8 cellular contexts compared by ENCODE assay signal in the genomic region with DNA sequence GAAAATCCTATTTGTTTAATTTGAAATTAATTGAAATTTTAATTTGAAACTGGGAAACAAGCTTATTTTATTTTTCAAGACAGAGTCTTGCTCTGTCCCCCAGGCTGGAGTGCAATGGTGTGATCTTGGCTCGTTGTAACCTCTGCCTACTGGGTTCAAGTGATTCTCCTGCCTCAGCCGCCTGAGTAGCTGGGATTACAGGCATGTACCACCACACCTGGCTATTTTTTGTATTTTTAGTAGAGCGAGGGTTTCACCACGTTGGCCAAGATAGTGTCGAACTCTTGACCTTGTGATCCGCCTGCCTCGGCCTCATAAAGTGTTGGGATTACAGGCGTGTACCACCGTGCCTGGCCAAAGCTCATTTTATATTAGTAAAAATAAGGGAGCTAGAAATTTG. TPM values are rescaled to one million over a fixed set of nuclear protein-coding genes. Genes with fewer than 3 reads are reported as not detected.
DNase-seq lines count a peak whose midpoint lies in the region; ATAC-seq lines count a peak whose summit lies in the region.
"Had no signal": no experiment of that assay in that cellular context is flagged by ENCODE, and none has a peak within 500 bp of the region (broad histone marks: within the 10 kb centered on the region; RNA-seq: fewer than 3 reads in every experiment).

No MANE protein-coding gene starts in this region.

- H3K4me1 ChIP-seq in HUES6 (ENCODE audit: control insufficient read depth, insufficient read depth, low read length): peaks cover 8% of the 10 kb centered on the region; the same call in 1 of the 2 replicates

- H3K36me3 Mint-ChIP-seq in activated T-helper 17 cell treated with anti-CD3 and anti-CD28 coated beads, Interleukin-2, amount 50 U/mL, for 72 hours (ENCODE audit: low read depth): peaks cover 99% of the 10 kb centered on the region
- peaks cover 44 to 66% (median 64%) of the 10 kb centered on the region in 3 donors for H3K36me3 Mint-ChIP-seq in immature natural killer cell
- H3K36me3 Mint-ChIP-seq in stimulated activated effector memory CD8-positive, alpha-beta T cell treated with anti-CD3 and anti-CD28 coated beads, Interleukin-12 subunit alpha, Interleukin-12 subunit beta, amount 100 ng/mL, for 72 hours: peaks cover 100% of the 10 kb centered on the region

- H3K4me3 Mint-ChIP-seq in activated T-helper 17 cell treated with anti-CD3 and anti-CD28 coated beads, Interleukin-2, amount 50 U/mL, for 72 hours: peak overlapping the region; percentile 86
- peak overlapping the region; percentile 69 to 94 (median 84) for H3K4me3 Mint-ChIP-seq in immature natural killer cell
- peak overlapping the region; percentile 81 for H3K4me3 Mint-ChIP-seq in stimulated activated effector memory CD8-positive, alpha-beta T cell treated with anti-CD3 and anti-CD28 coated beads, Interleukin-12 subunit alpha, Interleukin-12 subunit beta, amount 100 ng/mL, for 72 hours

- peaks cover 24% of the 10 kb centered on the region for H3K4me1 Mint-ChIP-seq in activated T-helper 17 cell treated with anti-CD3 and anti-CD28 coated beads, Interleukin-2, amount 50 U/mL, for 72 hours
- H3K4me1 Mint-ChIP-seq in immature natural killer cell: peaks cover 76 to 83% of the 10 kb centered on the region in 2 donors
- H3K4me1 Mint-ChIP-seq in stimulated activated effector memory CD8-positive, alpha-beta T cell treated with anti-CD3 and anti-CD28 coated beads, Interleukin-12 subunit alpha, Interleukin-12 subunit beta, amount 100 ng/mL, for 72 hours: peaks cover 66% of the 10 kb centered on the region

- H3K36me3 ChIP-seq in HUES6 (ENCODE audit: control insufficient read depth, insufficient read depth, low read length): peaks cover 88% of the 10 kb centered on the region

- H3K9me3 ChIP-seq in HUES6 (ENCODE audit: control insufficient read depth, insufficient read depth, low read depth, low read length): no peaks in the 10 kb centered on the region

- H3K9me3 Mint-ChIP-seq in activated T-helper 17 cell treated with anti-CD3 and anti-CD28 coated beads, Interleukin-2, amount 50 U/mL, for 72 hours: no peaks in the 10 kb centered on the region
- peaks cover 0 to 2% (median 0%) of the 10 kb centered on the region in 6 donors for H3K9me3 Mint-ChIP-seq in immature natural killer cell
- no peaks in the 10 kb centered on the region for H3K9me3 Mint-ChIP-seq in stimulated activated effector memory CD8-positive, alpha-beta T cell treated with anti-CD3 and anti-CD28 coated beads, Interleukin-12 subunit alpha, Interleukin-12 subunit beta, amount 100 ng/mL, for 72 hours

- ATAC-seq in activated T-helper 17 cell treated with anti-CD3 and anti-CD28 coated beads, Interleukin-2, amount 50 U/mL, for 72 hours (replicated peaks): no peak
- no peak for ATAC-seq in stimulated activated effector memory CD8-positive, alpha-beta T cell treated with anti-CD3 and anti-CD28 coated beads, Interleukin-12 subunit alpha, Interleukin-12 subunit beta, amount 100 ng/mL, for 72 hours
- ATAC-seq in GM21619 (IDR thresholded peaks at IDR 0.05; ENCODE audit: unreplicated experiment) (no peak), HG03280 (IDR thresholded peaks at IDR 0.05; ENCODE audit: unreplicated experiment) (no peak)
- ATAC-seq: sciatic nerve had no signal

- no peak overlapping the region for H3K27ac ChIP-seq in HUES6 (ENCODE audit: low read depth, low read length)

- no peak for DNase-seq in immature natural killer cell
- DNase-seq in stimulated activated effector memory CD8-positive, alpha-beta T cell treated with anti-CD3 and anti-CD28 coated beads, Interleukin-12 subunit alpha, Interleukin-12 subunit beta, amount 100 ng/mL, for 72 hours (ENCODE audit: low spot score in 2 of 2): no peak
- DNase-seq in COR-L47 (lab: John Stamatoyannopoulos, UW): no peak

- peak overlapping the region; percentile 73 for H3K27ac Mint-ChIP-seq in activated T-helper 17 cell treated with anti-CD3 and anti-CD28 coated beads, Interleukin-2, amount 50 U/mL, for 72 hours
- H3K27ac Mint-ChIP-seq in immature natural killer cell: peak overlapping the region; percentile 56 to 84 (median 76)
- H3K27ac Mint-ChIP-seq in stimulated activated effector memory CD8-positive, alpha-beta T cell treated with anti-CD3 and anti-CD28 coated beads, Interleukin-12 subunit alpha, Interleukin-12 subunit beta, amount 100 ng/mL, for 72 hours: peak overlapping the region; percentile 99

- H3K9ac ChIP-seq in HUES6 (ENCODE audit: low read length): no peak overlapping the region

- H3K4me3 ChIP-seq in HUES6 (ENCODE audit: low read depth, low read length): peak overlapping the region; percentile 95

- no peaks in the 10 kb centered on the region for H3K27me3 Mint-ChIP-seq in activated T-helper 17 cell treated with anti-CD3 and anti-CD28 coated beads, Interleukin-2, amount 50 U/mL, for 72 hours
- H3K27me3 Mint-ChIP-seq in immature natural killer cell (ENCODE audit: low read depth in 3 of 3): peaks cover 12 to 35% (median 26%) of the 10 kb centered on the region in 3 donors

- H3K27me3 ChIP-seq in HUES6 (ENCODE audit: control insufficient read depth, insufficient read depth, low read length): no peaks in the 10 kb centered on the region

RNA-seq across cellular contexts. Expression of a gene that starts 4.2 kb away (rescaled TPM):
- 100 to 1,000 TPM; 277 to 473 TPM for total RNA-seq in activated T-helper 17 cell treated with anti-CD3 and anti-CD28 coated beads, Interleukin-2, amount 50 U/mL, for 72 hours
- 100 to 1,000 TPM; 344 to 391 (median 379) TPM for polyA plus RNA-seq in immature natural killer cell

RNA-seq across cellular contexts. Expression of a gene that starts 51.0 kb away (rescaled TPM):
- 10 to 100 TPM; 24.4 to 34.3 TPM for total RNA-seq in activated T-helper 17 cell treated with anti-CD3 and anti-CD28 coated beads, Interleukin-2, amount 50 U/mL, for 72 hours
- polyA plus RNA-seq in immature natural killer cell: 100 to 1,000 TPM in 1 of 3 donors, 10 to 100 TPM in 2; 74.2 to 179 (median 81.2) TPM
